Comparison of ENCODE assay signal across 21 cellular contexts in the genomic region with DNA sequence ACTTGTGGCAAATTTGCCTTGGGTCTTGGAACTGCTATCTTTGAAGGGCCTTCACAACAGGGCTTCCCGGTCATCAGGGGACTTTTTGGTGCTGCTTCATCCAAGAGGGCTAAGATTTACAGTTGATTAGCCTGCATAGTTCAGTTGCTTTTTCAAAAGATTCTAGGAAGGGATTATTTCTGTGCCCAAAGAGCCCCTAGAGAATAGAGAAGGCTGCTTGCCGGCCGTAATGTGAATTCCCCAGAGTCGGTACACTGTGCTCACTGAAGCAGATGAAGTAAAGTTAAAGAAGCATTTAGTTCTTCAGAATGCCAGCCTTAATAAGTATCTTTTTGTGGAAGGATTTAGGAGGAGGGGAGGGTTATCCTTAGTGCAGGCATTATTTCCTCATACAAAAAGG. TPM values are rescaled to one million over a fixed set of nuclear protein-coding genes. Genes with fewer than 3 reads are reported as not detected.
DNase-seq lines count a peak whose midpoint lies in the region; ATAC-seq and TF ChIP-seq lines count a peak whose summit lies in the region.
"Had no signal": no experiment of that assay in that cellular context is flagged by ENCODE, and none has a peak within 500 bp of the region (broad histone marks: within the 10 kb centered on the region; RNA-seq: fewer than 3 reads in every experiment).

No MANE protein-coding gene starts in this region.

- TF ChIP-seq CTCF in IMR-90 (conservative IDR thresholded peaks at IDR 0.05; ENCODE audit: low read depth, low read length), result no peak
- TF ChIP-seq CTCF in brain (conservative IDR thresholded peaks at IDR 0.05), result no peak
- no peak for TF ChIP-seq CTCF in colonic mucosa (IDR thresholded peaks at IDR 0.05)

- BruUV-seq in IMR-90 (replicated peaks; lab: Mats Ljungman, UMichigan), result no TSS peak

- peak overlapping the region; percentile 56 to 69 (median 66) for H3K4me3 Mint-ChIP-seq in brain
- H3K4me3 Mint-ChIP-seq: CD4-positive, alpha-beta T cell; HFFc6 had no signal

- peaks cover 16 to 49% (median 39%) of the 10 kb centered on the region in 10 experiments for H3K4me1 ChIP-seq in BLaER1 treated with 17β-estradiol and CSF1 and Interleukin-3, amounts not matched to agents 10 nM and 100 nM
- H3K4me1 ChIP-seq in IMR-90 (ENCODE audit: control insufficient read depth, insufficient read depth, low read length) (no peaks in the 10 kb centered on the region), neuronal stem cell (ENCODE audit: control insufficient read depth in 2 of 2, insufficient read depth in 1 of 2, low read depth in 1 of 2, low read length in 2 of 2) (peaks cover 3% of the 10 kb centered on the region in 2 donors), colonic mucosa (no peaks in the 10 kb centered on the region)
- H3K4me1 ChIP-seq: A549 had no signal

- no peaks in the 10 kb centered on the region for H3K9me3 ChIP-seq in BLaER1 treated with 17β-estradiol and CSF1 and Interleukin-3, amounts not matched to agents 10 nM and 100 nM (replicated peaks in 1 of 11)
- H3K9me3 ChIP-seq in IMR-90 (ENCODE audit: control insufficient read depth, insufficient read depth, low read length) (no peaks in the 10 kb centered on the region), neuronal stem cell (replicated peaks in 1 of 2; ENCODE audit: control insufficient read depth in 2 of 2, insufficient read depth in 1 of 2, low read depth in 1 of 2, low read length in 2 of 2) (no peaks in the 10 kb centered on the region), colonic mucosa (no peaks in the 10 kb centered on the region)
- H3K9me3 ChIP-seq: A549 had no signal

- no peak for TF ChIP-seq POLR2A in IMR-90 (IDR thresholded peaks at IDR 0.05; ENCODE audit: low read depth, low read length)

- H2BK15ac ChIP-seq in IMR-90 (ENCODE audit: low read depth, low read length) (no peak overlapping the region), neuronal stem cell (ENCODE audit: low read length) (no peak overlapping the region)

- H2AFZ ChIP-seq in IMR-90 (replicated peaks; ENCODE audit: low read length, poor library complexity), result peak overlapping the region; percentile 49
- peak overlapping the region; percentile 7 for H2AFZ ChIP-seq in neuronal stem cell (ENCODE audit: low read length)

- CTCF ChIA-PET in IMR-90 (lab: Yijun Ruan, JAX), result no interaction called here

- peaks cover 0 to 21% (median 4%) of the 10 kb centered on the region in 11 experiments; a peak in 11 of 22 replicates for H3K27me3 ChIP-seq in BLaER1 treated with 17β-estradiol and CSF1 and Interleukin-3, amounts not matched to agents 10 nM and 100 nM
- H3K27me3 ChIP-seq in IMR-90 (ENCODE audit: control insufficient read depth, insufficient read depth, low read length), result no peaks in the 10 kb centered on the region
- peaks cover 0 to 18% (median 0%) of the 10 kb centered on the region in 3 experiments for H3K27me3 ChIP-seq in neuronal stem cell (ENCODE audit: control insufficient read depth in 3 of 3, insufficient read depth in 3 of 3, low read depth in 1 of 3, low read length in 3 of 3)
- no peaks in the 10 kb centered on the region for H3K27me3 ChIP-seq in colonic mucosa

- H3K4me3 ChIP-seq in BLaER1 treated with 17β-estradiol and CSF1 and Interleukin-3, amounts not matched to agents 10 nM and 100 nM, result peak overlapping the region in 9 of 10 experiments; percentile 6 to 59 (median 47); a peak in 15 of 20 replicates
- H3K4me3 ChIP-seq in IMR-90 (ENCODE audit: insufficient read depth, low read depth, low read length), result no peak overlapping the region
- H3K4me3 ChIP-seq in neuronal stem cell (ENCODE audit: low read length in 2 of 2), result peak overlapping the region in 1 of 2 donors; percentile 15
- H3K4me3 ChIP-seq in colonic mucosa, result no peak overlapping the region
- H3K4me3 ChIP-seq: A549, SK-N-MC had no signal

- peak overlapping the region in 7 of 11 experiments; percentile 5 to 36 (median 10); a peak in 9 of 22 replicates for H3K9ac ChIP-seq in BLaER1 treated with 17β-estradiol and CSF1 and Interleukin-3, amounts not matched to agents 10 nM and 100 nM
- H3K9ac ChIP-seq in IMR-90 (ENCODE audit: low read depth, low read length), result no peak overlapping the region
- no peak overlapping the region for H3K9ac ChIP-seq in neuronal stem cell (ENCODE audit: low read depth, low read length, poor library complexity)
- no peak overlapping the region for H3K9ac ChIP-seq in colonic mucosa (ENCODE audit: low read depth in 2 of 2, low read length in 2 of 2)
- H3K9ac ChIP-seq: KMS-11 had no signal

- H2BK5ac ChIP-seq in IMR-90 (ENCODE audit: low read depth, low read length, poor library complexity, severe bottlenecking) (no peak overlapping the region), neuronal stem cell (ENCODE audit: low read length) (no peak overlapping the region)

- no peak overlapping the region for H4K8ac ChIP-seq in IMR-90 (ENCODE audit: low read depth in 2 of 2, low read length in 2 of 2)
- H4K8ac ChIP-seq in neuronal stem cell (ENCODE audit: low read depth, low read length), result no peak overlapping the region

- POLR2A ChIA-PET in IMR-90 (lab: Charles Lee; ENCODE audit: unreplicated experiment), result no interaction called here

- no peak overlapping the region for H3K56ac ChIP-seq in IMR-90 (ENCODE audit: extremely low read depth, insufficient read depth, low read length)

- no peak overlapping the region for H3K4ac ChIP-seq in IMR-90 (ENCODE audit: low read depth, low read length)
- no peak overlapping the region for H3K4ac ChIP-seq in neuronal stem cell (ENCODE audit: low read length)

- ATAC-seq in IMR-90 (ENCODE audit: low read depth) (no peak), HG02678 (IDR thresholded peaks at IDR 0.05; ENCODE audit: unreplicated experiment) (no peak)
- ATAC-seq: A549, Panc1, Right ventricle myocardium inferior had no signal

- no peak for TF ChIP-seq RAD21 in IMR-90 (IDR thresholded peaks at IDR 0.05; ENCODE audit: low read length)

- intact Hi-C loops in IMR-90 (cut with micrococcal nuclease), result no loop called here
- intact Hi-C loops in colonic mucosa (cut with DNase I), result no loop called here

- H3K27ac ChIP-seq in BLaER1 treated with 17β-estradiol and CSF1 and Interleukin-3, amounts not matched to agents 10 nM and 100 nM, result peak overlapping the region in 4 of 11 experiments; percentile 7 to 18 (median 15); a peak in 4 of 22 replicates
- H3K27ac ChIP-seq in IMR-90 (ENCODE audit: insufficient read depth, low read length) (no peak overlapping the region), neuronal stem cell (replicated peaks; ENCODE audit: low read length) (peak overlapping the region; percentile 94), colonic mucosa (no peak overlapping the region)
- H3K27ac ChIP-seq: A549, KMS-11, SK-N-MC had no signal

- no CpG with 5 or more reads among the region's 4 CpGs for WGBS in IMR-90 (ENCODE audit: extremely low coverage in 2 of 2, insufficient read length in 1 of 2), 2 experiments
- no CpG with 5 or more reads among the region's 4 CpGs for WGBS in neuronal stem cell (ENCODE audit: extremely low coverage in 2 of 2, insufficient read length in 2 of 2, insufficient replicate concordance in 1 of 2), 2 donors

- peaks cover 11% of the 10 kb centered on the region for H3K27me3 Mint-ChIP-seq in brain

- no peak overlapping the region for H2AK9ac ChIP-seq in IMR-90 (replicated peaks; ENCODE audit: low read depth, low read length, poor library complexity)

- no peaks in the 10 kb centered on the region for H3K36me3 ChIP-seq in BLaER1 treated with 17β-estradiol and CSF1 and Interleukin-3, amounts not matched to agents 10 nM and 100 nM
- H3K36me3 ChIP-seq in IMR-90 (ENCODE audit: control insufficient read depth, insufficient read depth, low read length), result no peaks in the 10 kb centered on the region
- no peaks in the 10 kb centered on the region for H3K36me3 ChIP-seq in neuronal stem cell (replicated peaks in 1 of 2; ENCODE audit: control insufficient read depth in 2 of 2, insufficient read depth in 2 of 2, low read length in 2 of 2)
- no peaks in the 10 kb centered on the region for H3K36me3 ChIP-seq in colonic mucosa

- H3K14ac ChIP-seq in IMR-90 (replicated peaks; ENCODE audit: low read depth, low read length), result no peak overlapping the region
- no peak overlapping the region for H3K14ac ChIP-seq in neuronal stem cell (ENCODE audit: low read length)

- no peak overlapping the region for H3K18ac ChIP-seq in IMR-90 (ENCODE audit: low read depth, low read length)
- no peak overlapping the region for H3K18ac ChIP-seq in neuronal stem cell (ENCODE audit: low read length)

- H2BK12ac ChIP-seq in neuronal stem cell (ENCODE audit: low read length), result no peak overlapping the region

- peak overlapping the region; percentile 67 to 95 (median 86) for H3K4me2 ChIP-seq in BLaER1 treated with 17β-estradiol and CSF1 and Interleukin-3, amounts not matched to agents 10 nM and 100 nM
- no peak overlapping the region for H3K4me2 ChIP-seq in IMR-90 (ENCODE audit: low read depth, low read length)
- H3K4me2 ChIP-seq in neuronal stem cell (ENCODE audit: insufficient read depth, low read length, poor library complexity, severe bottlenecking), result peak overlapping the region; percentile 21
- H3K4me2 ChIP-seq: A549, KMS-11 had no signal

- no peak overlapping the region for H2BK120ac ChIP-seq in IMR-90 (ENCODE audit: low read depth, low read length)
- H2BK120ac ChIP-seq in neuronal stem cell (ENCODE audit: low read depth, low read length), result no peak overlapping the region

- no peaks in the 10 kb centered on the region for H3K9me1 ChIP-seq in IMR-90 (ENCODE audit: insufficient read depth, low read length)

- peak overlapping the region in 3 of 5 experiments; percentile 12 to 72 (median 18) for H3K27ac Mint-ChIP-seq in brain
- H3K27ac Mint-ChIP-seq: CD4-positive, alpha-beta T cell; HFFc6 had no signal

- no peak for DNase-seq in IMR-90
- DNase-seq in neuronal stem cell (ENCODE audit: low spot score), result peak; percentile 45
- no peak for DNase-seq in inferior parietal cortex (ENCODE audit: extremely low spot score)
- DNase-seq in colonic mucosa, result no peak
- no peak for DNase-seq in T-helper 2 cell
- DNase-seq: CD4-positive, alpha-beta T cell; DMS79 treated with DMSO at 0.1 percent for 48 hours; HFFc6; MM.1S; NCI-H1417; NCI-H1930; NCI-H226; NCI-H748 treated with DMSO at 0.1 percent for 48 hours had no signal

- dilution Hi-C loops in IMR-90 (cut with HindIII; ENCODE audit: low sequenced_read_pairs, unreplicated experiment), result no loop called here

- in situ Hi-C loops in IMR-90 (cut with MboI; ENCODE audit: low sequenced_read_pairs), result no loop called here

- no peak overlapping the region for H4K5ac ChIP-seq in IMR-90 (ENCODE audit: low read depth, low read length)

- peaks cover 0 to 7% (median 0%) of the 10 kb centered on the region in 5 experiments for H3K9me3 Mint-ChIP-seq in brain
- H3K9me3 Mint-ChIP-seq: CD4-positive, alpha-beta T cell; HFFc6 had no signal

- H3K4me1 Mint-ChIP-seq in brain, result peaks cover 60% of the 10 kb centered on the region

- H3K79me1 ChIP-seq in IMR-90 (ENCODE audit: low read depth in 1 of 2, low read length in 2 of 2) (no peaks in the 10 kb centered on the region), neuronal stem cell (ENCODE audit: low read depth, low read length) (no peaks in the 10 kb centered on the region)

- H4K20me1 ChIP-seq in BLaER1 treated with 17β-estradiol and CSF1 and Interleukin-3, amounts not matched to agents 10 nM and 100 nM, result peaks cover 0 to 14% (median 0%) of the 10 kb centered on the region in 11 experiments; a peak in 4 of 22 replicates
- H4K20me1 ChIP-seq in IMR-90 (ENCODE audit: insufficient read depth, low read length), result no peaks in the 10 kb centered on the region

- no peak overlapping the region for H3K23ac ChIP-seq in IMR-90 (ENCODE audit: low read depth, low read length)
- no peak overlapping the region for H3K23ac ChIP-seq in neuronal stem cell (ENCODE audit: low read depth, low read length, poor library complexity)

- H3K36me3 Mint-ChIP-seq in brain, result no peaks in the 10 kb centered on the region

- H2AK5ac ChIP-seq in IMR-90 (ENCODE audit: low read depth, low read length) (no peak overlapping the region), neuronal stem cell (ENCODE audit: low read depth, low read length) (no peak overlapping the region)

- H2BK20ac ChIP-seq in IMR-90 (ENCODE audit: low read depth, low read length), result no peak overlapping the region

- H4K91ac ChIP-seq in IMR-90 (ENCODE audit: insufficient read depth, low read depth, low read length) (no peak overlapping the region), neuronal stem cell (ENCODE audit: low read depth, low read length, poor library complexity) (no peak overlapping the region)

RNA-seq across cellular contexts. Expression of a gene that starts 47.7 kb away (rescaled TPM):
- total RNA-seq in IMR-90 (2012; rRNA removed) (under 0.01 TPM in 2 replicates), colonic mucosa (under 1 TPM; 0.24 to 0.52 TPM)
- polyA plus RNA-seq in IMR-90 (2012; rRNA removed) (0.07 and 0.17 TPM in 2 replicates), brain (ENCODE audit: insufficient read depth, low read depth, low replicate concordance) (2.3 TPM)
- polyA plus RNA-seq in IMR-90 (2012; cell fraction: cytosol; rRNA removed), result 0.03 and 0.13 TPM in 2 replicates
- 0.03 and 0.07 TPM in 2 replicates for polyA plus RNA-seq in IMR-90 (2012; cell fraction: nucleus; rRNA removed; ENCODE audit: low replicate concordance)
- 15.9 TPM for polyA plus RNA-seq in neuronal stem cell (2013, experiment 1 of 2)
- polyA plus RNA-seq in neuronal stem cell (2013, experiment 2 of 2), result 15.9 TPM
- total RNA-seq: CD4-positive, alpha-beta T cell had no signal

Comparison
In these comparisons a context has a peak if more than half of its experiments do, and no peak if none do; other contexts are left out.
1. H3K4me3 ChIP-seq: peak in BLaER1 treated with 17β-estradiol and CSF1 and Interleukin-3, amounts not matched to agents 10 nM and 100 nM (9 of 10); none in IMR-90 (single experiment) and colonic mucosa (single experiment).
2. H3K9ac ChIP-seq: peak in BLaER1 treated with 17β-estradiol and CSF1 and Interleukin-3, amounts not matched to agents 10 nM and 100 nM (7 of 11); none in IMR-90 (single experiment), neuronal stem cell (single experiment) and colonic mucosa (0 of 2).